17 cellular contexts compared by ENCODE assay signal in the genomic region with DNA sequence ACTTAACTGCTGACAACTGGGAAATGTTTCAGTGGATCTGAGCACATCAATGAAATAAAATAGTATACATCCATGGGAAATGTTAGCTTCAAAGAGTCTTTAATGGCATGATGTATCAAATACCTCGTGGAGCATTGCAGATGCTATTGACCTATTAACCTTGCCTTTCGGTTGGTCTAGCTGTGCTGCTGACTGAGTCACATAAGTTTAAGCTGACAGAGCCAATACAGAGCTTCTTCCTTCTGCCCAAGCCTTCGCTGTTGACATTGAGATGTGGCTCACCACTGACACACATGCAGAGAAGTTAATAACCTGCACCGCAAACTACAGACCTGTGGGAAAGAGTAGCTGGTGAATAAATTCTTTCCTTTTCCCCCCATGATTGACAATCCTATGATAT.
A peak's percentile ranks its signal among the peaks of the same experiment; 100 is the strongest.
DNase-seq lines count a peak whose midpoint lies in the region; FAIRE-seq and TF ChIP-seq lines count a peak whose summit lies in the region.
"Had no signal": no experiment of that assay in that cellular context is flagged by ENCODE, and none has a peak within 500 bp of the region (broad histone marks: within the 10 kb centered on the region; RNA-seq: fewer than 3 reads in every experiment).

No MANE protein-coding gene starts in this region.

- peaks cover 0 to 3% of the 10 kb centered on the region in 2 donors for H3K4me1 ChIP-seq in small intestine (ENCODE audit: control insufficient read depth in 2 of 2, insufficient read depth in 1 of 2, low read depth in 1 of 2, low read length in 1 of 2)

- no peaks in the 10 kb centered on the region for H3K9me3 Mint-ChIP-seq in glutamatergic neuron (ENCODE audit: unreplicated experiment)

- no peaks in the 10 kb centered on the region for H3K27me3 ChIP-seq in small intestine (ENCODE audit: control insufficient read depth in 2 of 2, insufficient read depth in 2 of 2, low read length in 2 of 2)
- H3K27me3 ChIP-seq: BE2C had no signal

- H3K36me3 Mint-ChIP-seq in glutamatergic neuron (ENCODE audit: unreplicated experiment): no peaks in the 10 kb centered on the region
- H3K36me3 Mint-ChIP-seq: CD4-positive, CD25-positive, alpha-beta regulatory T cell had no signal

- no peaks in the 10 kb centered on the region for H3K4me1 Mint-ChIP-seq in glutamatergic neuron (ENCODE audit: low read depth, unreplicated experiment)
- H3K4me1 Mint-ChIP-seq: CD4-positive, CD25-positive, alpha-beta regulatory T cell had no signal

- H3K27ac ChIP-seq in small intestine (ENCODE audit: low read depth in 1 of 2, low read length in 1 of 2): no peak overlapping the region

- WGBS in small intestine, 3 donors: 78 to 86% (median 83%) methylated on average over 4 of the region's 4 CpGs

- no peak for TF ChIP-seq CTCF in glutamatergic neuron (IDR thresholded peaks at IDR 0.05; ENCODE audit: partially characterized antibody, unreplicated experiment)

- no peaks in the 10 kb centered on the region for H3K9me3 ChIP-seq in small intestine (ENCODE audit: control insufficient read depth, low read depth)
- H3K9me3 ChIP-seq: BE2C had no signal

- no peaks in the 10 kb centered on the region for H3K36me3 ChIP-seq in small intestine (ENCODE audit: control insufficient read depth in 2 of 2, insufficient read depth in 2 of 2, low read length in 2 of 2)
- H3K36me3 ChIP-seq: BE2C had no signal

- H3K27me3 Mint-ChIP-seq in glutamatergic neuron (ENCODE audit: unreplicated experiment): no peaks in the 10 kb centered on the region
- H3K27me3 Mint-ChIP-seq: CD4-positive, CD25-positive, alpha-beta regulatory T cell had no signal

- peak; percentile 90 for FAIRE-seq in TTC549 (lab: Jason Lieb, UNC)
- FAIRE-seq in small intestine (lab: Jason Lieb, UNC): no peak

- DNase-seq in HT1080 (ENCODE audit: low read depth): peak; percentile 71
- peak; percentile 46 for DNase-seq in glomerular visceral epithelial cell (ENCODE audit: extremely low spot score)
- DNase-seq in renal cortical epithelial cell (ENCODE audit: low read depth): peak; percentile 48
- no peak for DNase-seq in glutamatergic neuron
- no peak for DNase-seq in NCI-H1436 (lab: John Stamatoyannopoulos, UW)
- DNase-seq in small intestine: no peak
- DNase-seq: BE2C; CD4-positive, CD25-positive, alpha-beta regulatory T cell; COR-L47; GF-D8; H9; KBM-7; NCI-H1417 treated with DMSO at 0.1 percent for 48 hours; NCI-H1930; NCI-H345; SW 1271 had no signal

- H3K4me3 Mint-ChIP-seq in glutamatergic neuron (ENCODE audit: unreplicated experiment): no peak overlapping the region
- H3K4me3 Mint-ChIP-seq: CD4-positive, CD25-positive, alpha-beta regulatory T cell; H9 had no signal

- H3K27ac Mint-ChIP-seq in glutamatergic neuron (ENCODE audit: unreplicated experiment): no peak overlapping the region
- H3K27ac Mint-ChIP-seq: H9 had no signal

- H3K4me3 ChIP-seq in small intestine (ENCODE audit: low read depth in 1 of 2, low read length in 2 of 2): no peak overlapping the region

Comparison
In these comparisons a context has a peak if more than half of its experiments do, and no peak if none do; other contexts are left out.
1. DNase-seq: peak in HT1080 (single experiment), glomerular visceral epithelial cell (single experiment) and renal cortical epithelial cell (single experiment); none in glutamatergic neuron (single experiment), NCI-H1436 (single experiment) and small intestine (single experiment).